Comparison of ENCODE assay signal across 16 cellular contexts in the genomic region with DNA sequence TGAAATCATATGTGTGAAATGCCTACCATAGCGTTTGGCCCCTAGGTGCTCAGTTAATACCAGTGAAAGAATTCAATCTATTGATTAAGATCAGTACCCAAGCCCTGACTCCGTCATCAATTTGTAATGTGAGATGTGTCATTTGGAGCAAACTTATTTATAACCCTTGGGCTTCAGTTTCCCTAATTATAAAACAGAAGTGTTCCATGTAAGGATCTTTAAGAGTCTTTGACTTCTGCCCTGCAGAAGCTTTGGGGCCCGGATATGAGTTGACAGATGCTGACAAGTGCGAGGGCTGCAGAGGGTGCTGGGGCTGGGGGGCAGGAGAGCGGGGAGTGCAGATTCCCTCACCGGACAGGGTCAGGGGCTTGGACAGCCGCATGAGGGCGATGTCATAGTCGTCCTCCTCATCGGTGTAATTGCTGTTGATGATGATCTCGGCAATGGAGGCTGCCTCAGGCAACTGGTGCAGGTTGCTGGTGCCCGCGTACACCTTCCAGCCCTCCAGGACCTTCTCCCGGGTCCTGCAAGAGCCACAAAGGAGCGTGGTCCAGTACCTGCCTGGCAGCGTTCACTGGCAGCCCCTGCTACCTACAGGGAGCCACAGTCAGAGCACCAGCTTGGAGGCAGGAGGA. TPM values are rescaled to one million over a fixed set of nuclear protein-coding genes. Genes with fewer than 3 reads are reported as not detected.
A peak's percentile ranks its signal among the peaks of the same experiment; 100 is the strongest.
DNase-seq lines count a peak whose midpoint lies in the region; ATAC-seq and TF ChIP-seq lines count a peak whose summit lies in the region.
"Had no signal": no experiment of that assay in that cellular context is flagged by ENCODE, and none has a peak within 500 bp of the region (broad histone marks: within the 10 kb centered on the region; RNA-seq: fewer than 3 reads in every experiment).

No MANE protein-coding gene starts in this region.

- H3K36me3 ChIP-seq in Karpas-422 (ENCODE audit: insufficient read depth, low read length) (no peaks in the 10 kb centered on the region), sigmoid colon (no peaks in the 10 kb centered on the region)
- H3K36me3 ChIP-seq: ovary, SJSA1, WERI-Rb-1 had no signal

- H3K9me2 ChIP-seq in Karpas-422 (replicated peaks; ENCODE audit: insufficient read depth, low read length): no peaks in the 10 kb centered on the region

- H3K4me3 ChIP-seq in Karpas-422 (ENCODE audit: low read length) (peak overlapping the region; percentile 68; the same call in 1 of the 2 replicates), sigmoid colon (no peak overlapping the region)
- H3K4me3 ChIP-seq: ovary, SJSA1 had no signal

- H3K27me3 ChIP-seq in Karpas-422 (ENCODE audit: low read length) (no peaks in the 10 kb centered on the region), sigmoid colon (no peaks in the 10 kb centered on the region)
- H3K27me3 ChIP-seq: ovary, SJSA1 had no signal

- H3K27ac ChIP-seq in Karpas-422 (ENCODE audit: low read length) (no peak overlapping the region), sigmoid colon (no peak overlapping the region)
- H3K27ac ChIP-seq: SJSA1, WERI-Rb-1 had no signal

- peaks cover 11% of the 10 kb centered on the region for H3K4me1 ChIP-seq in Karpas-422 (ENCODE audit: low read length)
- peaks cover 0 to 14% (median 10%) of the 10 kb centered on the region in 4 donors for H3K4me1 ChIP-seq in sigmoid colon
- H3K4me1 ChIP-seq: SJSA1 had no signal

- peaks cover 14% of the 10 kb centered on the region for H3K4me1 Mint-ChIP-seq in activated T-cell treated with anti-CD3 and anti-CD28 coated beads, Interleukin-2, amount 50 U/mL, for 24 hours (ENCODE audit: low read depth)
- H3K4me1 Mint-ChIP-seq in activated T-cell treated with anti-CD3 and anti-CD28 coated beads, Interleukin-2, amount 50 U/mL, for 4 hours (ENCODE audit: low read depth): peaks cover 6% of the 10 kb centered on the region
- H3K4me1 Mint-ChIP-seq in brain: peaks cover 35% of the 10 kb centered on the region

- TF ChIP-seq POLR2A in sigmoid colon (IDR thresholded peaks at IDR 0.05): no peak

- no peaks in the 10 kb centered on the region for H3K9me3 Mint-ChIP-seq in activated T-cell treated with anti-CD3 and anti-CD28 coated beads, Interleukin-2, amount 50 U/mL, for 24 hours
- no peaks in the 10 kb centered on the region for H3K9me3 Mint-ChIP-seq in activated T-cell treated with anti-CD3 and anti-CD28 coated beads, Interleukin-2, amount 50 U/mL, for 4 hours
- H3K9me3 Mint-ChIP-seq in brain: peaks cover 0 to 4% (median 0%) of the 10 kb centered on the region in 5 experiments
- H3K9me3 Mint-ChIP-seq: central memory CD8-positive, alpha-beta T cell; immature natural killer cell; mesothelial cell of epicardium; stimulated activated naive CD8-positive, alpha-beta T cell treated with anti-CD3 and anti-CD28 coated beads, Interleukin-15, Interleukin-2, amounts not matched to agents 100 ng/mL and 50 ng/mL, for 24 hours had no signal

- no peak overlapping the region for H3K27ac Mint-ChIP-seq in activated T-cell treated with anti-CD3 and anti-CD28 coated beads, Interleukin-2, amount 50 U/mL, for 24 hours
- peak overlapping the region in 4 of 5 experiments; percentile 78 to 95 (median 94) for H3K27ac Mint-ChIP-seq in brain

- WGBS in sigmoid colon, 2 donors: 87 to 96% methylated on average over 16 of the region's 16 CpGs

- ATAC-seq in activated T-cell treated with anti-CD3 and anti-CD28 coated beads, Interleukin-2, amount 50 U/mL, for 4 hours: no peak

- no peaks in the 10 kb centered on the region for H3K36me3 Mint-ChIP-seq in activated T-cell treated with anti-CD3 and anti-CD28 coated beads, Interleukin-2, amount 50 U/mL, for 24 hours (ENCODE audit: low read depth)
- no peaks in the 10 kb centered on the region for H3K36me3 Mint-ChIP-seq in activated T-cell treated with anti-CD3 and anti-CD28 coated beads, Interleukin-2, amount 50 U/mL, for 4 hours (ENCODE audit: insufficient read depth)
- no peaks in the 10 kb centered on the region for H3K36me3 Mint-ChIP-seq in brain

- H3K9me3 ChIP-seq in Karpas-422 (ENCODE audit: low read length) (no peaks in the 10 kb centered on the region), sigmoid colon (no peaks in the 10 kb centered on the region)
- H3K9me3 ChIP-seq: ovary, SJSA1 had no signal

- intact Hi-C loops in sigmoid colon (cut with DNase I): loop anchor here (5.0 kb wide), 1 partner anchor 39 kb away; no protein-coding TSS in a partner anchor

- TF ChIP-seq EP300 in sigmoid colon (IDR thresholded peaks at IDR 0.05): no peak

- no peak overlapping the region for H3K9ac ChIP-seq in Karpas-422 (ENCODE audit: low read length)

- H3K4me3 Mint-ChIP-seq in activated T-cell treated with anti-CD3 and anti-CD28 coated beads, Interleukin-2, amount 50 U/mL, for 24 hours: no peak overlapping the region
- no peak overlapping the region for H3K4me3 Mint-ChIP-seq in activated T-cell treated with anti-CD3 and anti-CD28 coated beads, Interleukin-2, amount 50 U/mL, for 4 hours
- peak overlapping the region in 3 of 5 experiments; percentile 71 to 79 (median 76) for H3K4me3 Mint-ChIP-seq in brain
- H3K4me3 Mint-ChIP-seq: central memory CD8-positive, alpha-beta T cell; mesothelial cell of epicardium had no signal

- TF ChIP-seq CTCF in brain (conservative IDR thresholded peaks at IDR 0.05) (no peak), sigmoid colon (IDR thresholded peaks at IDR 0.05) (no peak)

- no peaks in the 10 kb centered on the region for H3K79me2 ChIP-seq in Karpas-422 (ENCODE audit: low read length)

- H2AFZ ChIP-seq in Karpas-422 (ENCODE audit: low read length): no peak overlapping the region

- no peaks in the 10 kb centered on the region for H4K20me1 ChIP-seq in Karpas-422 (ENCODE audit: insufficient read depth, low read depth, low read length)

- no peaks in the 10 kb centered on the region for H3K27me3 Mint-ChIP-seq in activated T-cell treated with anti-CD3 and anti-CD28 coated beads, Interleukin-2, amount 50 U/mL, for 24 hours
- peaks cover 2% of the 10 kb centered on the region for H3K27me3 Mint-ChIP-seq in activated T-cell treated with anti-CD3 and anti-CD28 coated beads, Interleukin-2, amount 50 U/mL, for 4 hours (ENCODE audit: low read depth)
- peaks cover 18% of the 10 kb centered on the region for H3K27me3 Mint-ChIP-seq in brain
- H3K27me3 Mint-ChIP-seq: central memory CD8-positive, alpha-beta T cell; stimulated activated naive CD8-positive, alpha-beta T cell treated with anti-CD3 and anti-CD28 coated beads, Interleukin-15, Interleukin-2, amounts not matched to agents 100 ng/mL and 50 ng/mL, for 24 hours had no signal

- peak overlapping the region; percentile 72 for H3K4me2 ChIP-seq in Karpas-422 (ENCODE audit: low read depth, low read length, poor library complexity, severe bottlenecking)

- peak; percentile 21 for DNase-seq in activated T-cell treated with anti-CD3 and anti-CD28 coated beads, Interleukin-2, amount 50 U/mL, for 24 hours
- DNase-seq in activated T-cell treated with anti-CD3 and anti-CD28 coated beads, Interleukin-2, amount 50 U/mL, for 4 hours: no peak
- DNase-seq in Karpas-422: no peak
- peak; percentile 53 for DNase-seq in sigmoid colon
- DNase-seq in cerebellar cortex (ENCODE audit: low spot score): no peak
- no peak for DNase-seq in NCI-H1417 (lab: John Stamatoyannopoulos, UW)
- DNase-seq in GDM1 (lab: John Stamatoyannopoulos, UW): no peak
- DNase-seq: immature natural killer cell, NCI-H2171 treated with DMSO at 0.1 percent for 48 hours, WERI-Rb-1 had no signal

RNA-seq across cellular contexts. Expression of a gene that starts 20.8 kb away (rescaled TPM):
- total RNA-seq in activated T-cell treated with anti-CD3 and anti-CD28 coated beads, Interleukin-2, amount 50 U/mL, for 4 hours: under 1 TPM; 0.26 to 0.38 (median 0.38) TPM
- total RNA-seq in Karpas-422 (2014; rRNA removed; shearing (Covaris generic); ENCODE audit: low replicate concordance): 0.69 and 1.1 TPM in 2 replicates
- polyA plus RNA-seq in brain (ENCODE audit: insufficient read depth, low read depth, low replicate concordance) (0.08 TPM), sigmoid colon (1 to 10 TPM in 2 of 3 donors, not detected in 1; 1.4 to 1.6 TPM)
- not detected for total RNA-seq in sigmoid colon
- total RNA-seq: SJSA1 had no signal

RNA-seq across cellular contexts. Expression of a gene that starts 31.9 kb away (rescaled TPM):
- total RNA-seq in activated T-cell treated with anti-CD3 and anti-CD28 coated beads, Interleukin-2, amount 50 U/mL, for 4 hours: under 1 TPM in 2 of 3 donors, not detected in 1; 0.16 to 0.38 TPM
- total RNA-seq in Karpas-422 (2014; rRNA removed; shearing (Covaris generic); ENCODE audit: low replicate concordance): not detected in 2 replicates
- polyA plus RNA-seq in brain (ENCODE audit: insufficient read depth, low read depth, low replicate concordance): 516 TPM
- total RNA-seq in sigmoid colon: 100 to 1,000 TPM; 243 to 305 (median 271) TPM
- polyA plus RNA-seq in sigmoid colon: 10 to 100 TPM; 12.3 to 46.4 (median 31.2) TPM
- polyA plus RNA-seq: immature natural killer cell had no signal

Comparison
In these comparisons a context has a peak if more than half of its experiments do, and no peak if none do; other contexts are left out.
1. DNase-seq: peak in activated T-cell treated with anti-CD3 and anti-CD28 coated beads, Interleukin-2, amount 50 U/mL, for 24 hours (single experiment) and sigmoid colon (single experiment); none in activated T-cell treated with anti-CD3 and anti-CD28 coated beads, Interleukin-2, amount 50 U/mL, for 4 hours (single experiment), Karpas-422 (single experiment), cerebellar cortex (single experiment), NCI-H1417 (0 of 3) and GDM1 (single experiment).
2. H3K4me3 Mint-ChIP-seq: peak in brain (3 of 5); none in activated T-cell treated with anti-CD3 and anti-CD28 coated beads, Interleukin-2, amount 50 U/mL, for 24 hours (single experiment) and activated T-cell treated with anti-CD3 and anti-CD28 coated beads, Interleukin-2, amount 50 U/mL, for 4 hours (single experiment).
3. RNA of a gene that starts 31.9 kb away (total RNA-seq): 243 to 305 TPM in sigmoid colon; 0.16 to 0.38 TPM in activated T-cell treated with anti-CD3 and anti-CD28 coated beads, Interleukin-2, amount 50 U/mL, for 4 hours and not detected in Karpas-422; every median in the first group is over 100 times any median in the second.